1 cellular context compared by ENCODE assay signal in the genomic region with DNA sequence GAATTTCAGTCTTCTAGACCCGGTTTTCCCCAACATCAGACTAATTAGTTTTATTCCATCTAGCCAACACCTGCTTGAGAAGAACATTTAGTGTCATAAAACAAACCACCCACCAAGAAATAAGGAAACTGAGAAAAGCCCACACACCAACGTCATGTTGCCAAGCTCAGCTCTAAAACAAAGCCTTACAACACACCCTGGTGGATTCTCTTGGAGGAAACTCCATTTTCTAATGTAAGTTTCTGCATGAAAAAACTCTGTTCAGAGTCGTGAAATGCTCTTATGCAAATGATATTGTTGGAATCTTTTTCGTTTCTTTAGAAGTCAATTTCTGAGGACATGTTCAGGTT.
TF ChIP-seq lines count a peak whose summit lies in the region.

No MANE protein-coding gene starts in this region.

TF ChIP-seq in GM12878, 131 proteins besides CTCF, POLR2A, EP300 and RAD21 (continued from another document and continues in another):
- TF ChIP-seq, protein P1, sequence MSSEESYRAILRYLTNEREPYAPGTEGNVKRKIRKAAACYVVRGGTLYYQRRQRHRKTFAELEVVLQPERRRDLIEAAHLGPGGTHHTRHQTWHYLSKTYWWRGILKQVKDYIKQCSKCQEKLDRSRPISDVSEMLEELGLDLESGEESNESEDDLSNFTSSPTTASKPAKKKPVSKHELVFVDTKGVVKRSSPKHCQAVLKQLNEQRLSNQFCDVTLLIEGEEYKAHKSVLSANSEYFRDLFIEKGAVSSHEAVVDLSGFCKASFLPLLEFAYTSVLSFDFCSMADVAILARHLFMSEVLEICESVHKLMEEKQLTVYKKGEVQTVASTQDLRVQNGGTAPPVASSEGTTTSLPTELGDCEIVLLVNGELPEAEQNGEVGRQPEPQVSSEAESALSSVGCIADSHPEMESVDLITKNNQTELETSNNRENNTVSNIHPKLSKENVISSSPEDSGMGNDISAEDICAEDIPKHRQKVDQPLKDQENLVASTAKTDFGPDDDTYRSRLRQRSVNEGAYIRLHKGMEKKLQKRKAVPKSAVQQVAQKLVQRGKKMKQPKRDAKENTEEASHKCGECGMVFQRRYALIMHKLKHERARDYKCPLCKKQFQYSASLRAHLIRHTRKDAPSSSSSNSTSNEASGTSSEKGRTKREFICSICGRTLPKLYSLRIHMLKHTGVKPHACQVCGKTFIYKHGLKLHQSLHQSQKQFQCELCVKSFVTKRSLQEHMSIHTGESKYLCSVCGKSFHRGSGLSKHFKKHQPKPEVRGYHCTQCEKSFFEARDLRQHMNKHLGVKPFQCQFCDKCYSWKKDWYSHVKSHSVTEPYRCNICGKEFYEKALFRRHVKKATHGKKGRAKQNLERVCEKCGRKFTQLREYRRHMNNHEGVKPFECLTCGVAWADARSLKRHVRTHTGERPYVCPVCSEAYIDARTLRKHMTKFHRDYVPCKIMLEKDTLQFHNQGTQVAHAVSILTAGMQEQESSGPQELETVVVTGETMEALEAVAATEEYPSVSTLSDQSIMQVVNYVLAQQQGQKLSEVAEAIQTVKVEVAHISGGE (CRISPR knock-in tag; IDR thresholded peaks at IDR 0.05) = no peak
- TF ChIP-seq BCLAF1 (IDR thresholded peaks at IDR 0.05) = no peak
- no peak for TF ChIP-seq SMAD1 (IDR thresholded peaks at IDR 0.05; ENCODE audit: low read depth, partially characterized antibody)
- no peak for TF ChIP-seq FOS (IDR thresholded peaks at IDR 0.05; ENCODE audit: borderline replicate concordance, extremely low read depth, insufficient read length)
- 0 out of 2 replicates have a peak, but pooled peaks have one; percentile 54 for TF ChIP-seq TCF12 (IDR thresholded peaks at IDR 0.05; ENCODE audit: low read depth, low read length)
- TF ChIP-seq ATF2 (IDR thresholded peaks at IDR 0.05; ENCODE audit: low read length) = no peak
- TF ChIP-seq KDM1A (IDR thresholded peaks at IDR 0.05; ENCODE audit: borderline replicate concordance) = no peak
- TF ChIP-seq EED (IDR thresholded peaks at IDR 0.05; ENCODE audit: low read depth) = no peak
- TF ChIP-seq RCOR1 (conservative IDR thresholded peaks at IDR 0.05; ENCODE audit: low read depth, low read length) = no peak
- TF ChIP-seq GATAD2B (conservative IDR thresholded peaks at IDR 0.05; ENCODE audit: low read depth) = no peak
- TF ChIP-seq BCL3 (IDR thresholded peaks at IDR 0.05; ENCODE audit: borderline replicate concordance, insufficient read depth, low read depth, low read length, poor library complexity, severe bottlenecking) = no peak
- no peak; the same call in 1 of the 2 replicates for TF ChIP-seq FOXM1 (IDR thresholded peaks at IDR 0.05; ENCODE audit: low read depth, low read length)
- TF ChIP-seq, protein P2, sequence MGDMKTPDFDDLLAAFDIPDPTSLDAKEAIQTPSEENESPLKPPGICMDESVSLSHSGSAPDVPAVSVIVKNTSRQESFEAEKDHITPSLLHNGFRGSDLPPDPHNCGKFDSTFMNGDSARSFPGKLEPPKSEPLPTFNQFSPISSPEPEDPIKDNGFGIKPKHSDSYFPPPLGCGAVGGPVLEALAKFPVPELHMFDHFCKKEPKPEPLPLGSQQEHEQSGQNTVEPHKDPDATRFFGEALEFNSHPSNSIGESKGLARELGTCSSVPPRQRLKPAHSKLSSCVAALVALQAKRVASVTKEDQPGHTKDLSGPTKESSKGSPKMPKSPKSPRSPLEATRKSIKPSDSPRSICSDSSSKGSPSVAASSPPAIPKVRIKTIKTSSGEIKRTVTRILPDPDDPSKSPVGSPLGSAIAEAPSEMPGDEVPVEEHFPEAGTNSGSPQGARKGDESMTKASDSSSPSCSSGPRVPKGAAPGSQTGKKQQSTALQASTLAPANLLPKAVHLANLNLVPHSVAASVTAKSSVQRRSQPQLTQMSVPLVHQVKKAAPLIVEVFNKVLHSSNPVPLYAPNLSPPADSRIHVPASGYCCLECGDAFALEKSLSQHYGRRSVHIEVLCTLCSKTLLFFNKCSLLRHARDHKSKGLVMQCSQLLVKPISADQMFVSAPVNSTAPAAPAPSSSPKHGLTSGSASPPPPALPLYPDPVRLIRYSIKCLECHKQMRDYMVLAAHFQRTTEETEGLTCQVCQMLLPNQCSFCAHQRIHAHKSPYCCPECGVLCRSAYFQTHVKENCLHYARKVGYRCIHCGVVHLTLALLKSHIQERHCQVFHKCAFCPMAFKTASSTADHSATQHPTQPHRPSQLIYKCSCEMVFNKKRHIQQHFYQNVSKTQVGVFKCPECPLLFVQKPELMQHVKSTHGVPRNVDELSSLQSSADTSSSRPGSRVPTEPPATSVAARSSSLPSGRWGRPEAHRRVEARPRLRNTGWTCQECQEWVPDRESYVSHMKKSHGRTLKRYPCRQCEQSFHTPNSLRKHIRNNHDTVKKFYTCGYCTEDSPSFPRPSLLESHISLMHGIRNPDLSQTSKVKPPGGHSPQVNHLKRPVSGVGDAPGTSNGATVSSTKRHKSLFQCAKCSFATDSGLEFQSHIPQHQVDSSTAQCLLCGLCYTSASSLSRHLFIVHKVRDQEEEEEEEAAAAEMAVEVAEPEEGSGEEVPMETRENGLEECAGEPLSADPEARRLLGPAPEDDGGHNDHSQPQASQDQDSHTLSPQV (IDR thresholded peaks at IDR 0.05) = no peak
- no peak for TF ChIP-seq PRDM15 (CRISPR knock-in tag; IDR thresholded peaks at IDR 0.05)
- no peak for TF ChIP-seq KLF5 (IDR thresholded peaks at IDR 0.05; ENCODE audit: partially characterized antibody)
- TF ChIP-seq EZH2 (IDR thresholded peaks at IDR 0.05; ENCODE audit: borderline replicate concordance, control insufficient read depth, low read depth, low read length) = no peak
- TF ChIP-seq, protein P3, sequence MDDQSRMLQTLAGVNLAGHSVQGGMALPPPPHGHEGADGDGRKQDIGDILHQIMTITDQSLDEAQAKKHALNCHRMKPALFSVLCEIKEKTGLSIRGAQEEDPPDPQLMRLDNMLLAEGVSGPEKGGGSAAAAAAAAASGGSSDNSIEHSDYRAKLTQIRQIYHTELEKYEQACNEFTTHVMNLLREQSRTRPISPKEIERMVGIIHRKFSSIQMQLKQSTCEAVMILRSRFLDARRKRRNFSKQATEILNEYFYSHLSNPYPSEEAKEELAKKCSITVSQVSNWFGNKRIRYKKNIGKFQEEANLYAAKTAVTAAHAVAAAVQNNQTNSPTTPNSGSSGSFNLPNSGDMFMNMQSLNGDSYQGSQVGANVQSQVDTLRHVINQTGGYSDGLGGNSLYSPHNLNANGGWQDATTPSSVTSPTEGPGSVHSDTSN (IDR thresholded peaks at IDR 0.05; ENCODE audit: insufficient replicate concordance, low read depth, low read length) = no peak
- TF ChIP-seq BCL11A (IDR thresholded peaks at IDR 0.05; ENCODE audit: low read depth, low read length) = peak; percentile 70
- no peak for TF ChIP-seq NBN (IDR thresholded peaks at IDR 0.05)
- no peak for TF ChIP-seq ZZZ3 (IDR thresholded peaks at IDR 0.05; ENCODE audit: control insufficient read depth, insufficient read length, low read depth)
- TF ChIP-seq MYB (IDR thresholded peaks at IDR 0.05; ENCODE audit: borderline replicate concordance, low read depth, low read length) = no peak
- no peak for TF ChIP-seq MEF2B (IDR thresholded peaks at IDR 0.05; ENCODE audit: partially characterized antibody, poor library complexity, severe bottlenecking)
- TF ChIP-seq RUNX3 (IDR thresholded peaks at IDR 0.05; ENCODE audit: low read length) = 0 out of 2 replicates have a peak, but pooled peaks have one; percentile 3
- TF ChIP-seq ELK1 (IDR thresholded peaks at IDR 0.05; ENCODE audit: low read depth, low read length) = no peak
- peak; percentile 31; the same call in 1 of the 2 replicates for TF ChIP-seq CREB1 (IDR thresholded peaks at IDR 0.05; ENCODE audit: low read depth)
- TF ChIP-seq, protein P4, sequence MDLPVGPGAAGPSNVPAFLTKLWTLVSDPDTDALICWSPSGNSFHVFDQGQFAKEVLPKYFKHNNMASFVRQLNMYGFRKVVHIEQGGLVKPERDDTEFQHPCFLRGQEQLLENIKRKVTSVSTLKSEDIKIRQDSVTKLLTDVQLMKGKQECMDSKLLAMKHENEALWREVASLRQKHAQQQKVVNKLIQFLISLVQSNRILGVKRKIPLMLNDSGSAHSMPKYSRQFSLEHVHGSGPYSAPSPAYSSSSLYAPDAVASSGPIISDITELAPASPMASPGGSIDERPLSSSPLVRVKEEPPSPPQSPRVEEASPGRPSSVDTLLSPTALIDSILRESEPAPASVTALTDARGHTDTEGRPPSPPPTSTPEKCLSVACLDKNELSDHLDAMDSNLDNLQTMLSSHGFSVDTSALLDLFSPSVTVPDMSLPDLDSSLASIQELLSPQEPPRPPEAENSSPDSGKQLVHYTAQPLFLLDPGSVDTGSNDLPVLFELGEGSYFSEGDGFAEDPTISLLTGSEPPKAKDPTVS (IDR thresholded peaks at IDR 0.05; ENCODE audit: low read depth, low read length) = no peak
- no peak for TF ChIP-seq CBX5 (IDR thresholded peaks at IDR 0.05; ENCODE audit: low read depth)
- TF ChIP-seq ETV6 (conservative IDR thresholded peaks at IDR 0.05 in 1 of 2, IDR thresholded peaks at IDR 0.05 in 1 of 2; ENCODE audit: borderline replicate concordance in 1 of 2, low read depth in 1 of 2) = no peak
- no peak for TF ChIP-seq NR2C2 (IDR thresholded peaks at IDR 0.05; ENCODE audit: borderline replicate concordance, control insufficient read depth, insufficient read length, low read depth)
- TF ChIP-seq NFXL1 (IDR thresholded peaks at IDR 0.05; ENCODE audit: borderline replicate concordance) = no peak
- TF ChIP-seq POLR2AphosphoS2 (IDR thresholded peaks at IDR 0.05; ENCODE audit: low read depth, low read length) = no peak
- peak; percentile 53; the same call in 1 of the 2 replicates for TF ChIP-seq CREM (IDR thresholded peaks at IDR 0.05; ENCODE audit: low read depth)
